Comparison of ENCODE assay signal across 17 cellular contexts in genomic region chr2:204900487-204900886, GRCh38.
DNase-seq lines count a peak whose midpoint lies in the region; ATAC-seq and TF ChIP-seq lines count a peak whose summit lies in the region.
"Had no signal": no experiment of that assay in that cellular context is flagged by ENCODE, and none has a peak within 500 bp of the region (broad histone marks: within the 10 kb centered on the region; RNA-seq: fewer than 3 reads in every experiment).

No MANE protein-coding gene starts in this region.

- H3K27ac ChIP-seq in epithelial cell of prostate (peak overlapping the region; percentile 53), smooth muscle cell (ENCODE audit: low read depth) (peak overlapping the region; percentile 78), upper lobe of left lung (no peak overlapping the region)
- H3K27ac ChIP-seq: ascending aorta, PC-9, WERI-Rb-1 had no signal

- no peaks in the 10 kb centered on the region for H3K27me3 Mint-ChIP-seq in activated naive CD8-positive, alpha-beta T cell treated with anti-CD3 and anti-CD28 coated beads, Interleukin-2, amount 10 ng/mL, durations not matched to agents 7 days and 5 days
- H3K27me3 Mint-ChIP-seq in activated naive CD8-positive, alpha-beta T cell treated with anti-CD3 and anti-CD28 coated beads for 36 hours: no peaks in the 10 kb centered on the region

- H3K4me1 ChIP-seq in smooth muscle cell (ENCODE audit: low read depth) (peaks cover 12% of the 10 kb centered on the region), upper lobe of left lung (no peaks in the 10 kb centered on the region)
- H3K4me1 ChIP-seq: ascending aorta had no signal

- TF ChIP-seq POLR2A in upper lobe of left lung (IDR thresholded peaks at IDR 0.05): no peak

- no peak for TF ChIP-seq EP300 in upper lobe of left lung (IDR thresholded peaks at IDR 0.05)

- peak overlapping the region; percentile 31 for H3K9ac ChIP-seq in smooth muscle cell (ENCODE audit: low read depth)

- H4K20me1 ChIP-seq in smooth muscle cell (ENCODE audit: low read depth): no peaks in the 10 kb centered on the region

- no peak overlapping the region for H3K4me2 ChIP-seq in smooth muscle cell
- H3K4me2 ChIP-seq: PC-9 had no signal

- H3K9me3 Mint-ChIP-seq in activated naive CD8-positive, alpha-beta T cell treated with anti-CD3 and anti-CD28 coated beads, Interleukin-2, amount 10 ng/mL, durations not matched to agents 7 days and 5 days: peaks cover 13% of the 10 kb centered on the region
- peaks cover 17% of the 10 kb centered on the region for H3K9me3 Mint-ChIP-seq in activated naive CD8-positive, alpha-beta T cell treated with anti-CD3 and anti-CD28 coated beads for 36 hours

- no peak for DNase-seq in activated naive CD8-positive, alpha-beta T cell treated with anti-CD3 and anti-CD28 coated beads, Interleukin-2, amount 10 ng/mL, durations not matched to agents 7 days and 5 days
- DNase-seq in activated naive CD8-positive, alpha-beta T cell treated with anti-CD3 and anti-CD28 coated beads for 36 hours: no peak
- peak; percentile 54 for DNase-seq in NCI-H510A treated with DMSO at 0.1 percent for 48 hours (lab: John Stamatoyannopoulos, UW)
- DNase-seq in epithelial cell of prostate (ENCODE audit: low read depth, low spot score): peak; percentile 72
- no peak for DNase-seq in smooth muscle cell (lab: John Stamatoyannopoulos, UW; ENCODE audit: unreplicated experiment)
- no peak for DNase-seq in SHP77 (lab: John Stamatoyannopoulos, UW)
- no peak for DNase-seq in upper lobe of left lung
- DNase-seq in EL: no peak
- DNase-seq: activated gamma-delta T cell treated with Interleukin-2 at 50 U/mL for 16 hours, erythroblast, H7, mesenchymal stem cell, NCI-H1694 treated with DMSO at 0.1 percent for 48 hours, NCI-H524 treated with DMSO at 0.1 percent for 48 hours, WERI-Rb-1 had no signal

- peaks cover 69% of the 10 kb centered on the region for H3K36me3 Mint-ChIP-seq in activated naive CD8-positive, alpha-beta T cell treated with anti-CD3 and anti-CD28 coated beads, Interleukin-2, amount 10 ng/mL, durations not matched to agents 7 days and 5 days
- peaks cover 9% of the 10 kb centered on the region for H3K36me3 Mint-ChIP-seq in activated naive CD8-positive, alpha-beta T cell treated with anti-CD3 and anti-CD28 coated beads for 36 hours

- H3K36me3 ChIP-seq in smooth muscle cell (ENCODE audit: low read depth): no peaks in the 10 kb centered on the region
- H3K36me3 ChIP-seq in upper lobe of left lung: no peaks in the 10 kb centered on the region
- H3K36me3 ChIP-seq: ascending aorta, WERI-Rb-1 had no signal

- POLR2A ChIA-PET in activated naive CD8-positive, alpha-beta T cell treated with anti-CD3 and anti-CD28 coated beads, Interleukin-2, amount 10 ng/mL, durations not matched to agents 7 days and 5 days (lab: Charles Lee): no interaction called here

- H3K4me3 ChIP-seq in smooth muscle cell (no peak overlapping the region), upper lobe of left lung (no peak overlapping the region)
- H3K4me3 ChIP-seq: ascending aorta, PC-9 had no signal

- H3K4me1 Mint-ChIP-seq in activated naive CD8-positive, alpha-beta T cell treated with anti-CD3 and anti-CD28 coated beads, Interleukin-2, amount 10 ng/mL, durations not matched to agents 7 days and 5 days: peaks cover 36% of the 10 kb centered on the region
- peaks cover 18% of the 10 kb centered on the region for H3K4me1 Mint-ChIP-seq in activated naive CD8-positive, alpha-beta T cell treated with anti-CD3 and anti-CD28 coated beads for 36 hours

- H3K9me3 ChIP-seq in smooth muscle cell (replicated peaks; ENCODE audit: low read depth) (no peaks in the 10 kb centered on the region), upper lobe of left lung (peaks cover 0 to 3% (median 0%) of the 10 kb centered on the region in 4 donors)
- H3K9me3 ChIP-seq: ascending aorta had no signal

- H3K79me2 ChIP-seq in smooth muscle cell (ENCODE audit: low read depth): no peaks in the 10 kb centered on the region

- no peak overlapping the region for H3K4me3 Mint-ChIP-seq in activated naive CD8-positive, alpha-beta T cell treated with anti-CD3 and anti-CD28 coated beads, Interleukin-2, amount 10 ng/mL, durations not matched to agents 7 days and 5 days
- H3K4me3 Mint-ChIP-seq in activated naive CD8-positive, alpha-beta T cell treated with anti-CD3 and anti-CD28 coated beads for 36 hours: no peak overlapping the region

- H3K27me3 ChIP-seq in smooth muscle cell (ENCODE audit: low read depth) (no peaks in the 10 kb centered on the region), upper lobe of left lung (no peaks in the 10 kb centered on the region)
- H3K27me3 ChIP-seq: ascending aorta had no signal

- no peak overlapping the region for H2AFZ ChIP-seq in smooth muscle cell (ENCODE audit: low read depth)
- H2AFZ ChIP-seq: PC-9 had no signal

- no peak for TF ChIP-seq CTCF in smooth muscle cell (IDR thresholded peaks at IDR 0.05; ENCODE audit: borderline replicate concordance, insufficient read depth, poor library complexity, severe bottlenecking)
- TF ChIP-seq CTCF in upper lobe of left lung (IDR thresholded peaks at IDR 0.05): no peak

- H3K27ac Mint-ChIP-seq in activated naive CD8-positive, alpha-beta T cell treated with anti-CD3 and anti-CD28 coated beads, Interleukin-2, amount 10 ng/mL, durations not matched to agents 7 days and 5 days: peak overlapping the region; percentile 60
- no peak overlapping the region for H3K27ac Mint-ChIP-seq in activated naive CD8-positive, alpha-beta T cell treated with anti-CD3 and anti-CD28 coated beads for 36 hours

- no peak for ATAC-seq in activated naive CD8-positive, alpha-beta T cell treated with anti-CD3 and anti-CD28 coated beads, Interleukin-2, amount 10 ng/mL, durations not matched to agents 7 days and 5 days (ENCODE audit: low read depth)
- no peak for ATAC-seq in upper lobe of left lung (ENCODE audit: low FRiP score in 2 of 2)

- no peaks in the 10 kb centered on the region for H3F3A ChIP-seq in smooth muscle cell (ENCODE audit: low read depth)

- WGBS in smooth muscle cell (ENCODE audit: low lambda C conversion rate): 28% methylated on average over 2 of the region's 2 CpGs
- WGBS in upper lobe of left lung, 2 donors: 54 to 56% methylated on average over 2 of the region's 2 CpGs

Comparison
In these comparisons a context has a peak if more than half of its experiments do, and no peak if none do; other contexts are left out.
1. DNase-seq: peak in NCI-H510A treated with DMSO at 0.1 percent for 48 hours (single experiment) and epithelial cell of prostate (single experiment); none in activated naive CD8-positive, alpha-beta T cell treated with anti-CD3 and anti-CD28 coated beads, Interleukin-2, amount 10 ng/mL, durations not matched to agents 7 days and 5 days (single experiment), activated naive CD8-positive, alpha-beta T cell treated with anti-CD3 and anti-CD28 coated beads for 36 hours (single experiment), smooth muscle cell (single experiment), SHP77 (0 of 2), upper lobe of left lung (0 of 2) and EL (single experiment).
2. H3K27ac ChIP-seq: peak in epithelial cell of prostate (single experiment) and smooth muscle cell (single experiment); none in upper lobe of left lung (0 of 4).